Comparison of ENCODE assay signal across 8 cellular contexts in genomic region chr7:38368191-38368605, GRCh38.
A peak's percentile ranks its signal among the peaks of the same experiment; 100 is the strongest.
DNase-seq lines count a peak whose midpoint lies in the region; ATAC-seq lines count a peak whose summit lies in the region.

No MANE protein-coding gene starts in this region.

- H3K36me3 Mint-ChIP-seq in activated CD4-positive, alpha-beta T cell treated with anti-CD3 and anti-CD28 coated beads, Interleukin-2, amount 10 ng/mL, durations not matched to agents 7 days and 5 days (ENCODE audit: low read depth) = peaks cover 23% of the 10 kb centered on the region
- H3K36me3 Mint-ChIP-seq in stimulated activated naive CD8-positive, alpha-beta T cell treated with anti-CD3 and anti-CD28 coated beads, Interleukin-15, Interleukin-2, amounts not matched to agents 100 ng/mL and 50 ng/mL, for 24 hours (ENCODE audit: low read depth) = peaks cover 18% of the 10 kb centered on the region

- H3K4me1 Mint-ChIP-seq in activated CD4-positive, alpha-beta T cell treated with anti-CD3 and anti-CD28 coated beads, Interleukin-2, amount 10 ng/mL, durations not matched to agents 7 days and 5 days = peaks cover 69% of the 10 kb centered on the region
- H3K4me1 Mint-ChIP-seq in stimulated activated naive CD8-positive, alpha-beta T cell treated with anti-CD3 and anti-CD28 coated beads, Interleukin-15, Interleukin-2, amounts not matched to agents 100 ng/mL and 50 ng/mL, for 24 hours (ENCODE audit: low read depth) = peaks cover 81% of the 10 kb centered on the region

- peak overlapping the region; percentile 88 for H3K27ac Mint-ChIP-seq in activated CD4-positive, alpha-beta T cell treated with anti-CD3 and anti-CD28 coated beads, Interleukin-2, amount 10 ng/mL, durations not matched to agents 7 days and 5 days
- peak overlapping the region; percentile 59 for H3K27ac Mint-ChIP-seq in stimulated activated naive CD8-positive, alpha-beta T cell treated with anti-CD3 and anti-CD28 coated beads, Interleukin-15, Interleukin-2, amounts not matched to agents 100 ng/mL and 50 ng/mL, for 24 hours

- peak; percentile 57 for ATAC-seq in HG03045 (IDR thresholded peaks at IDR 0.05; ENCODE audit: unreplicated experiment)

- DNase-seq in activated gamma-delta T cell treated with Interleukin-2 at 50 U/mL for 16 hours = peak; percentile 71
- no peak for DNase-seq in activated gamma-delta T cell (lab: John Stamatoyannopoulos, UW)
- peak; percentile 34 for DNase-seq in NCI-H774 (lab: John Stamatoyannopoulos, UW)
- peak; percentile 84 for DNase-seq in activated CD4-positive, alpha-beta T cell treated with anti-CD3 and anti-CD28 coated beads, Interleukin-2, amount 10 ng/mL, durations not matched to agents 7 days and 5 days
- peak; percentile 77 for DNase-seq in effector CD4-positive, alpha-beta T cell
- DNase-seq in mucosa of gallbladder (ENCODE audit: low spot score) = peak; percentile 47

- no peaks in the 10 kb centered on the region for H3K27me3 Mint-ChIP-seq in activated CD4-positive, alpha-beta T cell treated with anti-CD3 and anti-CD28 coated beads, Interleukin-2, amount 10 ng/mL, durations not matched to agents 7 days and 5 days
- no peaks in the 10 kb centered on the region for H3K27me3 Mint-ChIP-seq in stimulated activated naive CD8-positive, alpha-beta T cell treated with anti-CD3 and anti-CD28 coated beads, Interleukin-15, Interleukin-2, amounts not matched to agents 100 ng/mL and 50 ng/mL, for 24 hours

- no peaks in the 10 kb centered on the region for H3K9me3 Mint-ChIP-seq in activated CD4-positive, alpha-beta T cell treated with anti-CD3 and anti-CD28 coated beads, Interleukin-2, amount 10 ng/mL, durations not matched to agents 7 days and 5 days
- H3K9me3 Mint-ChIP-seq in stimulated activated naive CD8-positive, alpha-beta T cell treated with anti-CD3 and anti-CD28 coated beads, Interleukin-15, Interleukin-2, amounts not matched to agents 100 ng/mL and 50 ng/mL, for 24 hours = no peaks in the 10 kb centered on the region

- POLR2A ChIA-PET in activated CD4-positive, alpha-beta T cell treated with anti-CD3 and anti-CD28 coated beads, Interleukin-2, amount 10 ng/mL, durations not matched to agents 7 days and 5 days (lab: Charles Lee) = no interaction called here

- CTCF ChIA-PET in activated CD4-positive, alpha-beta T cell treated with anti-CD3 and anti-CD28 coated beads, Interleukin-2, amount 10 ng/mL, durations not matched to agents 7 days and 5 days (lab: Charles Lee) = interaction anchor here (0.7 to 6.2 kb wide), 19 partner anchors 8 to 261 kb away, joined by 3 to 65 read pairs (median 4); no protein-coding TSS in a partner anchor

- peak overlapping the region; percentile 31 for H3K4me3 Mint-ChIP-seq in activated CD4-positive, alpha-beta T cell treated with anti-CD3 and anti-CD28 coated beads, Interleukin-2, amount 10 ng/mL, durations not matched to agents 7 days and 5 days
- peak overlapping the region; percentile 25 for H3K4me3 Mint-ChIP-seq in stimulated activated naive CD8-positive, alpha-beta T cell treated with anti-CD3 and anti-CD28 coated beads, Interleukin-15, Interleukin-2, amounts not matched to agents 100 ng/mL and 50 ng/mL, for 24 hours
